Comparison of ENCODE assay signal across 1 cellular context in genomic region chr16:53093162-53093744, GRCh38.
TF ChIP-seq lines count a peak whose summit lies in the region.

No MANE protein-coding gene starts in this region.

TF ChIP-seq in H1, 55 proteins besides CTCF, POLR2A, EP300 and RAD21 (continued from another document):
- no peak for TF ChIP-seq TCF12 (IDR thresholded peaks at IDR 0.05; ENCODE audit: low read depth, low read length)
- no peak for TF ChIP-seq JUN (IDR thresholded peaks at IDR 0.05; ENCODE audit: low read depth, low read length)
- no peak for TF ChIP-seq HDAC2 (IDR thresholded peaks at IDR 0.05; ENCODE audit: borderline replicate concordance in 1 of 2, low read depth in 2 of 2, low read length in 2 of 2)
- no peak for TF ChIP-seq EGR1 (IDR thresholded peaks at IDR 0.05; ENCODE audit: borderline replicate concordance, low read depth, low read length)
- TF ChIP-seq BCL11A (IDR thresholded peaks at IDR 0.05; ENCODE audit: low read depth in 2 of 2, low read length in 2 of 2) = no peak
- no peak for TF ChIP-seq SIX5 (IDR thresholded peaks at IDR 0.05; ENCODE audit: low read depth, low read length)
- TF ChIP-seq SP1 (IDR thresholded peaks at IDR 0.05; ENCODE audit: low read depth, low read length) = no peak
TF ChIP-seq in H1: peak in this region for 0.
